ENCODE assay signal across 8 cellular contexts in the genomic region with DNA sequence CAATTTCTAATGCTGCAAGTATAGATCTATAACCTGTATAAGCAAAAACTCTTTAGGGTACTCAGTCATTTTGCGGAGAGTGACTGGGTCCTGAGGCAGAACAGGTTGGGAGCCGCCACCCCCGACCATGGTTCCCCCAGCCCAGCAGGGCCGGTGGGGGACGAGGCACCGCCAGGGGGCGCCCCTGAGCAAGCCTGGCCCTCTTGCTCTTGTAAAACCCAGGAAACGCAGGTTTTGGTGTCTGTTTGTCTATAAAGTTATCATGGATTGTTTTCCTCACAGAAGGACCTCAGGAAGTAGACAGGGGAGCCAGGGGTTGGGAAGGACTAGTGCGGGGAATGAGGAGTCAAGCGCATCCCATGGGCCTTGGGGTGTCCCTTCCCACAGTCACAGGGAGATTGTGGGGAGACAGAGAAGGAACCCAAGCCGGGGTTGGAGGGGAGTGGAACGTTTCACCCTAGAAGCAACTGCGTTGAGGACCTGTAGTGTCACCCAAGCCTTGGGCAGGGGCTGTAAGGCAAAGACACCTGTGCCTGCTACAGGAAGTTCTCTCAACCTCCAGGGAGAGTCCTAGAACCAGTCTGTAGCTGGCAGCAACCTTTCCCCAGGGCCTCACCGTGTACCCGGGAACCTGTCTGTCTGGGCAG. TPM values are rescaled to one million over a fixed set of nuclear protein-coding genes. Genes with fewer than 3 reads are reported as not detected.
DNase-seq lines count a peak whose midpoint lies in the region; ATAC-seq and TF ChIP-seq lines count a peak whose summit lies in the region.

No MANE protein-coding gene starts in this region.

- no peak overlapping the region for H3K27ac ChIP-seq in cardiac muscle cell
- H3K27ac ChIP-seq in Panc1 (ENCODE audit: low read length), result no peak overlapping the region
- no peak overlapping the region for H3K27ac ChIP-seq in vagina

- H3K27me3 Mint-ChIP-seq in activated T-helper 17 cell treated with anti-CD3 and anti-CD28 coated beads, Interleukin-2, amount 50 U/mL, for 72 hours, result no peaks in the 10 kb centered on the region

- H3K27me3 ChIP-seq in cardiac muscle cell (peaks cover 39% of the 10 kb centered on the region), Panc1 (ENCODE audit: control insufficient read depth, insufficient read depth, low read length) (no peaks in the 10 kb centered on the region), vagina (no peaks in the 10 kb centered on the region)

- H3K4me3 ChIP-seq in cardiac muscle cell (no peak overlapping the region), Panc1 (ENCODE audit: low read depth in 2 of 2, low read length in 2 of 2) (no peak overlapping the region), foreskin fibroblast (ENCODE audit: low read depth in 1 of 2, low read length in 2 of 2) (no peak overlapping the region), vagina (no peak overlapping the region)

- H3K4me3 Mint-ChIP-seq in activated T-helper 17 cell treated with anti-CD3 and anti-CD28 coated beads, Interleukin-2, amount 50 U/mL, for 72 hours, result peak overlapping the region; percentile 97

- peak overlapping the region; percentile 92 for H3K27ac Mint-ChIP-seq in activated T-helper 17 cell treated with anti-CD3 and anti-CD28 coated beads, Interleukin-2, amount 50 U/mL, for 72 hours

- POLR2A ChIA-PET in Panc1 (lab: Charles Lee), result no interaction called here

- in situ Hi-C loops in Panc1 (cut with HindIII; ENCODE audit: low pct_unique_long_range_greater_than_20kb, low sequenced_read_pairs), result no loop called here

- no peak for TF ChIP-seq POLR2A in vagina (IDR thresholded peaks at IDR 0.05)

- CTCF ChIA-PET in Panc1 (lab: Charles Lee), result interaction anchor here (0.6 to 0.7 kb wide), 2 partner anchors 12 to 32 kb away, joined by 3 to 5 read pairs; no protein-coding TSS in a partner anchor

- H3K36me3 Mint-ChIP-seq in activated T-helper 17 cell treated with anti-CD3 and anti-CD28 coated beads, Interleukin-2, amount 50 U/mL, for 72 hours (ENCODE audit: low read depth), result no peaks in the 10 kb centered on the region

- DNase-seq in cardiac muscle cell (ENCODE audit: low read depth in 1 of 2, low spot score in 1 of 2), result peak; percentile 66 to 72
- DNase-seq in cardiac septum (ENCODE audit: low spot score), result no peak
- peak; percentile 18 for DNase-seq in Panc1 (ENCODE audit: low read depth, low spot score)
- peak; percentile 24 to 77 for DNase-seq in foreskin fibroblast
- peak; percentile 26 for DNase-seq in renal cortical epithelial cell (ENCODE audit: low read depth)
- no peak for DNase-seq in vagina (ENCODE audit: extremely low spot score in 2 of 2)
- DNase-seq in T1000 (lab: John Stamatoyannopoulos, UW), result no peak

- no peaks in the 10 kb centered on the region for H3K36me3 ChIP-seq in cardiac muscle cell
- H3K36me3 ChIP-seq in Panc1 (ENCODE audit: control insufficient read depth, insufficient read depth, low read length), result no peaks in the 10 kb centered on the region
- no peaks in the 10 kb centered on the region for H3K36me3 ChIP-seq in vagina

- ATAC-seq in Panc1, result peak; percentile 78; the same call in 1 of the 2 replicates
- ATAC-seq in activated T-helper 17 cell treated with anti-CD3 and anti-CD28 coated beads, Interleukin-2, amount 50 U/mL, for 72 hours (replicated peaks), result peak; percentile 14

- intact Hi-C loops in cardiac septum (cut with DNase I) (loop anchor here (2.0 to 5.0 kb wide), 2 partner anchors 89 to 121 kb away; no protein-coding TSS in a partner anchor), Panc1 (cut with micrococcal nuclease; ENCODE audit: unreplicated experiment) (no loop called here), vagina (cut with DNase I) (no loop called here)

- BruUV-seq in Panc1 (replicated peaks; lab: Mats Ljungman, UMichigan), result no TSS peak

- peaks cover 44% of the 10 kb centered on the region for H3K4me1 Mint-ChIP-seq in activated T-helper 17 cell treated with anti-CD3 and anti-CD28 coated beads, Interleukin-2, amount 50 U/mL, for 72 hours

- no peaks in the 10 kb centered on the region for H3K9me3 ChIP-seq in cardiac muscle cell (ENCODE audit: low read depth)
- no peaks in the 10 kb centered on the region for H3K9me3 ChIP-seq in Panc1 (ENCODE audit: control insufficient read depth, insufficient read depth, low read depth, low read length)
- no peaks in the 10 kb centered on the region for H3K9me3 ChIP-seq in vagina

- peak; percentile 100 for TF ChIP-seq CTCF in cardiac muscle cell (IDR thresholded peaks at IDR 0.05; ENCODE audit: low read depth, low read length)
- peak; percentile 96 for TF ChIP-seq CTCF in Panc1 (IDR thresholded peaks at IDR 0.05)
- TF ChIP-seq CTCF in foreskin fibroblast (IDR thresholded peaks at IDR 0.05; ENCODE audit: low read depth, low read length), result peak; percentile 99
- peak; percentile 67 to 88 (median 77) for TF ChIP-seq CTCF in vagina (IDR thresholded peaks at IDR 0.05)

- no peaks in the 10 kb centered on the region for H3K9me3 Mint-ChIP-seq in activated T-helper 17 cell treated with anti-CD3 and anti-CD28 coated beads, Interleukin-2, amount 50 U/mL, for 72 hours

- no peaks in the 10 kb centered on the region for H3K4me1 ChIP-seq in cardiac muscle cell (ENCODE audit: low read depth)
- no peaks in the 10 kb centered on the region for H3K4me1 ChIP-seq in Panc1 (ENCODE audit: control insufficient read depth, insufficient read depth, low read length)
- H3K4me1 ChIP-seq in vagina, result no peaks in the 10 kb centered on the region

RNA-seq across cellular contexts. Expression of gene KCTD17, which starts 26.4 kb away (rescaled TPM):
- total RNA-seq in cardiac muscle cell (38.4 and 39.1 TPM in 2 replicates), cardiac septum (50.2 TPM), Panc1 (2021; ENCODE audit: unreplicated experiment) (32.7 TPM), renal cortical epithelial cell (18.1 and 31.5 TPM in 2 replicates), vagina (27.5 TPM)
- polyA plus RNA-seq in cardiac muscle cell, result 49.5 and 54.0 TPM in 2 replicates
- 53.2 TPM for polyA plus RNA-seq in Panc1 (2012; ENCODE audit: insufficient read length)
- total RNA-seq in activated T-helper 17 cell treated with anti-CD3 and anti-CD28 coated beads, Interleukin-2, amount 50 U/mL, for 72 hours, result 10 to 100 TPM; 39.4 to 41.9 TPM

RNA-seq across cellular contexts. Expression of gene TMPRSS6, which starts 31.6 kb away (rescaled TPM):
- not detected in 2 replicates for total RNA-seq in cardiac muscle cell
- 0.11 and 0.26 TPM in 2 replicates for polyA plus RNA-seq in cardiac muscle cell
- not detected for total RNA-seq in cardiac septum
- not detected for total RNA-seq in Panc1 (2021; ENCODE audit: unreplicated experiment)
- 0.07 TPM for polyA plus RNA-seq in Panc1 (2012; ENCODE audit: insufficient read length)
- 100 to 1,000 TPM in 1 of 2 donors, 10 to 100 TPM in 1; 86.6 to 343 TPM for total RNA-seq in activated T-helper 17 cell treated with anti-CD3 and anti-CD28 coated beads, Interleukin-2, amount 50 U/mL, for 72 hours
- total RNA-seq in renal cortical epithelial cell, result not detected in 2 replicates
- not detected for total RNA-seq in vagina

RNA-seq across cellular contexts. Expression of gene MPST, which starts 58.4 kb away (rescaled TPM):
- total RNA-seq in cardiac muscle cell (152 and 155 TPM in 2 replicates), cardiac septum (33.5 TPM), Panc1 (2021; ENCODE audit: unreplicated experiment) (31.4 TPM), renal cortical epithelial cell (75.5 and 129 TPM in 2 replicates), vagina (126 TPM)
- 86.0 and 135 TPM in 2 replicates for polyA plus RNA-seq in cardiac muscle cell
- 52.1 TPM for polyA plus RNA-seq in Panc1 (2012; ENCODE audit: insufficient read length)
- total RNA-seq in activated T-helper 17 cell treated with anti-CD3 and anti-CD28 coated beads, Interleukin-2, amount 50 U/mL, for 72 hours, result 10 to 100 TPM; 22.7 to 41.6 TPM

RNA-seq across cellular contexts. Expression of gene TST, which starts 58.7 kb away (rescaled TPM):
- total RNA-seq in cardiac muscle cell (63.8 and 78.0 TPM in 2 replicates), cardiac septum (29.7 TPM), Panc1 (2021; ENCODE audit: unreplicated experiment) (15.9 TPM), renal cortical epithelial cell (39.2 and 81.8 TPM in 2 replicates), vagina (50.8 TPM)
- 34.8 and 36.2 TPM in 2 replicates for polyA plus RNA-seq in cardiac muscle cell
- 19.5 TPM for polyA plus RNA-seq in Panc1 (2012; ENCODE audit: insufficient read length)
- 10 to 100 TPM in 1 of 2 donors, 1 to 10 TPM in 1; 8.2 to 14.5 TPM for total RNA-seq in activated T-helper 17 cell treated with anti-CD3 and anti-CD28 coated beads, Interleukin-2, amount 50 U/mL, for 72 hours

Comparison
In these comparisons a context has a peak if more than half of its experiments do, and no peak if none do; other contexts are left out.
1. DNase-seq: peak in cardiac muscle cell (2 of 2), Panc1 (single experiment), foreskin fibroblast (2 of 2) and renal cortical epithelial cell (single experiment); none in cardiac septum (single experiment), vagina (0 of 2) and T1000 (single experiment).
2. RNA of gene TMPRSS6, which starts 31.6 kb away (total RNA-seq): 86.6 to 343 TPM in activated T-helper 17 cell treated with anti-CD3 and anti-CD28 coated beads, Interleukin-2, amount 50 U/mL, for 72 hours; not detected in Panc1 (single experiment), not detected in cardiac muscle cell, not detected in cardiac septum (single experiment), not detected in renal cortical epithelial cell and not detected in vagina (single experiment); every median in the first group is over 10 times any median in the second.
3. Peak in every context shown above with its lines, with median percentiles within 50 percentile points of each other: CTCF ChIP-seq.